ENCODE assay signal across 10 cellular contexts in the genomic region with DNA sequence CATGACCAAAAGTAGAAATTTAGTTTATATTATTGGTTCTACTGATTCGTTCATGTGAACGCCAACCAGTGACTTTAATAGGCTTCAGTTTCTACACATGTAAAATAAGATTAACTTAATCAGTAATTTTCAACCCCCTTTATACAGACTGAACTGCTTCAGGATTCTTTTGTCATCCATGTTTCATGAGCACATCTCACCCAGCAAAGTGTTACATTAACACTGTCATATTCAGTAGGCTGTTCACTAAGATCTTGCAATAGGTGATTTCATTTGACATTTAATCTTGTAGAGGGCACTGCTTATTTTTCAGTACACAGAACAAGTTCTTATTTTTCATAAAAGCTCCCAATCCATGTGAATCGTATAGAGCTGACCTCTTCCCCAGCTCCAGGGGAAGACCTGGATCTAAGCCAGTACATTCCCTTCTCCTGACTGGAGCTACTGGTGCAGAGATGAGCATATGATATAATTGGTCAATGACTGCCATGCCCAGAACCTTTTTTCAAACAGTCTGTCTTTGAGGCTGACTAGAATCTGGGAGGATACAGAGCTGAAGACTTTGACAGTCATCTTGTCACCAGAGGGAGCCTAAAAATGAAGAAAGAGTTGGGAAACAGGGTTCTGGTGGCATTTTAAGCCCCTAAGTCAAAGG.
A peak's percentile ranks its signal among the peaks of the same experiment; 100 is the strongest.
DNase-seq lines count a peak whose midpoint lies in the region; FAIRE-seq and TF ChIP-seq lines count a peak whose summit lies in the region.
"Had no signal": no experiment of that assay in that cellular context is flagged by ENCODE, and none has a peak within 500 bp of the region (broad histone marks: within the 10 kb centered on the region; RNA-seq: fewer than 3 reads in every experiment).

No MANE protein-coding gene starts in this region.

- H3K9me2 ChIP-seq in SK-N-SH, result no peaks in the 10 kb centered on the region

- intact Hi-C loops in activated CD4-positive, alpha-beta T cell treated with anti-CD3 and anti-CD28 coated beads, Interleukin-2, amount 10 ng/mL, durations not matched to agents 24 days and 14 days (cut with micrococcal nuclease), result loop anchor here (5.0 to 10.0 kb wide), 3 partner anchors 204 to 349 kb away; a partner anchor contains a TSS

- H3K27me3 ChIP-seq in SK-N-SH (ENCODE audit: insufficient read depth), result no peaks in the 10 kb centered on the region
- no peaks in the 10 kb centered on the region for H3K27me3 ChIP-seq in small intestine (ENCODE audit: control insufficient read depth in 2 of 2, insufficient read depth in 2 of 2, low read length in 2 of 2)

- TF ChIP-seq RAD21 in SK-N-SH (IDR thresholded peaks at IDR 0.05; ENCODE audit: low read length), result no peak

- H4K20me1 ChIP-seq in SK-N-SH (ENCODE audit: insufficient read depth), result no peaks in the 10 kb centered on the region

- peak overlapping the region; percentile 66 to 81 for H3K27ac ChIP-seq in SK-N-SH (ENCODE audit: low read depth in 2 of 2, low read length in 1 of 2)
- no peak overlapping the region for H3K27ac ChIP-seq in small intestine (ENCODE audit: low read depth in 1 of 2, low read length in 1 of 2)

- H3K4me3 ChIP-seq in SK-N-SH (ENCODE audit: low read depth in 2 of 2, low read length in 1 of 2), result no peak overlapping the region
- no peak overlapping the region for H3K4me3 ChIP-seq in fibroblast of the aortic adventitia (ENCODE audit: low read depth, low read length)
- no peak overlapping the region for H3K4me3 ChIP-seq in small intestine (ENCODE audit: low read depth in 1 of 2, low read length in 2 of 2)

- H3F3A ChIP-seq in SK-N-SH (replicated peaks; ENCODE audit: insufficient read depth), result peaks cover 18% of the 10 kb centered on the region

- POLR2A ChIA-PET in activated CD4-positive, alpha-beta T cell treated with anti-CD3 and anti-CD28 coated beads, Interleukin-2, amount 10 ng/mL, durations not matched to agents 7 days and 5 days (lab: Charles Lee), result no interaction called here
- POLR2A ChIA-PET in SK-N-SH (lab: Yijun Ruan, JAX), result no interaction called here

- no peak for FAIRE-seq in small intestine (lab: Jason Lieb, UNC)
- no peak for FAIRE-seq in GM12892 (lab: Jason Lieb, UNC)
- FAIRE-seq: A204.1 had no signal

- TF ChIP-seq POLR2A in GM12892 (IDR thresholded peaks at IDR 0.05; ENCODE audit: low read depth, low read length), result no peak

- CTCF ChIA-PET in activated CD4-positive, alpha-beta T cell treated with anti-CD3 and anti-CD28 coated beads, Interleukin-2, amount 10 ng/mL, durations not matched to agents 7 days and 5 days (lab: Charles Lee), result no interaction called here
- CTCF ChIA-PET in SK-N-SH (lab: Yijun Ruan, JAX), result interaction anchor here (0.8 to 1.0 kb wide), 2 partner anchors 12 to 53 kb away, joined by 3 to 5 read pairs; no protein-coding TSS in a partner anchor

- H3K4me2 ChIP-seq in SK-N-SH, result peak overlapping the region; percentile 49

- peak in 1 of 2 experiments; percentile 64; a peak in 2 of 4 replicates for TF ChIP-seq EP300 in SK-N-SH (IDR thresholded peaks at IDR 0.05; ENCODE audit: borderline replicate concordance in 1 of 2, low read depth in 1 of 2, low read length in 1 of 2)

- H3K36me3 Mint-ChIP-seq in activated CD4-positive, alpha-beta T cell treated with anti-CD3 and anti-CD28 coated beads, Interleukin-2, amount 10 ng/mL, durations not matched to agents 24 days and 14 days (ENCODE audit: low read depth), result peaks cover 11% of the 10 kb centered on the region
- peaks cover 7% of the 10 kb centered on the region for H3K36me3 Mint-ChIP-seq in activated CD4-positive, alpha-beta T cell treated with anti-CD3 and anti-CD28 coated beads, Interleukin-2, amount 10 ng/mL, durations not matched to agents 7 days and 5 days (ENCODE audit: low read depth)

- 0 out of 2 replicates have a peak, but pooled peaks cover 23% of the 10 kb centered on the region for H3K79me2 ChIP-seq in SK-N-SH (ENCODE audit: insufficient read depth)

- DNase-seq in activated CD4-positive, alpha-beta T cell treated with anti-CD3 and anti-CD28 coated beads, Interleukin-2, amount 10 ng/mL, durations not matched to agents 24 days and 14 days, result no peak
- DNase-seq in activated CD4-positive, alpha-beta T cell treated with anti-CD3 and anti-CD28 coated beads, Interleukin-2, amount 10 ng/mL, durations not matched to agents 7 days and 5 days, result no peak
- no peak for DNase-seq in SK-N-SH
- peak; percentile 80 for DNase-seq in fibroblast of the aortic adventitia (ENCODE audit: low read depth)
- peak; percentile 0 for DNase-seq in small intestine
- DNase-seq in GM12892 (ENCODE audit: insufficient read length), result no peak
- no peak for DNase-seq in stimulated activated CD4-positive, alpha-beta T cell treated with anti-CD3 and anti-CD28 coated beads, Interleukin-1b, Interleukin-23, amount 100 ng/mL, for 48 hours
- DNase-seq in NCI-H524 (lab: John Stamatoyannopoulos, UW), result no peak
- DNase-seq: caudate nucleus had no signal

- peak overlapping the region; percentile 99 for H3K27ac Mint-ChIP-seq in activated CD4-positive, alpha-beta T cell treated with anti-CD3 and anti-CD28 coated beads, Interleukin-2, amount 10 ng/mL, durations not matched to agents 24 days and 14 days
- H3K27ac Mint-ChIP-seq in activated CD4-positive, alpha-beta T cell treated with anti-CD3 and anti-CD28 coated beads, Interleukin-2, amount 10 ng/mL, durations not matched to agents 7 days and 5 days, result no peak overlapping the region

- peaks cover 18% of the 10 kb centered on the region for H3K9me3 Mint-ChIP-seq in activated CD4-positive, alpha-beta T cell treated with anti-CD3 and anti-CD28 coated beads, Interleukin-2, amount 10 ng/mL, durations not matched to agents 24 days and 14 days
- peaks cover 17% of the 10 kb centered on the region for H3K9me3 Mint-ChIP-seq in activated CD4-positive, alpha-beta T cell treated with anti-CD3 and anti-CD28 coated beads, Interleukin-2, amount 10 ng/mL, durations not matched to agents 7 days and 5 days

- H3K36me3 ChIP-seq in SK-N-SH (replicated peaks in 1 of 2; ENCODE audit: control insufficient read depth in 1 of 2, insufficient read depth in 2 of 2, low read length in 1 of 2), result no peaks in the 10 kb centered on the region
- H3K36me3 ChIP-seq in small intestine (ENCODE audit: control insufficient read depth in 2 of 2, insufficient read depth in 2 of 2, low read length in 2 of 2), result no peaks in the 10 kb centered on the region

- WGBS in SK-N-SH (ENCODE audit: low lambda C conversion rate), result 60% methylated on average over 3 of the region's 3 CpGs
- WGBS in small intestine, 3 donors, result 89 to 90% (median 90%) methylated on average over 3 of the region's 3 CpGs

- peak overlapping the region; percentile 72 for H3K4me3 Mint-ChIP-seq in activated CD4-positive, alpha-beta T cell treated with anti-CD3 and anti-CD28 coated beads, Interleukin-2, amount 10 ng/mL, durations not matched to agents 24 days and 14 days
- H3K4me3 Mint-ChIP-seq in activated CD4-positive, alpha-beta T cell treated with anti-CD3 and anti-CD28 coated beads, Interleukin-2, amount 10 ng/mL, durations not matched to agents 7 days and 5 days, result no peak overlapping the region

- H3K9ac ChIP-seq in SK-N-SH, result peak overlapping the region; percentile 11; the same call in 1 of the 2 replicates

- H3K4me1 ChIP-seq in SK-N-SH (ENCODE audit: control insufficient read depth in 1 of 2, insufficient read depth in 2 of 2, low read depth in 1 of 2, low read length in 1 of 2) (peaks cover 6 to 16% of the 10 kb centered on the region in 2 experiments), small intestine (ENCODE audit: control insufficient read depth in 2 of 2, insufficient read depth in 1 of 2, low read depth in 1 of 2, low read length in 1 of 2) (no peaks in the 10 kb centered on the region)

- H3K27me3 Mint-ChIP-seq in activated CD4-positive, alpha-beta T cell treated with anti-CD3 and anti-CD28 coated beads, Interleukin-2, amount 10 ng/mL, durations not matched to agents 24 days and 14 days, result no peaks in the 10 kb centered on the region
- H3K27me3 Mint-ChIP-seq in activated CD4-positive, alpha-beta T cell treated with anti-CD3 and anti-CD28 coated beads, Interleukin-2, amount 10 ng/mL, durations not matched to agents 7 days and 5 days, result no peaks in the 10 kb centered on the region

- TF ChIP-seq CTCF in SK-N-SH (IDR thresholded peaks at IDR 0.05) (no peak), fibroblast of the aortic adventitia (IDR thresholded peaks at IDR 0.05; ENCODE audit: insufficient read depth, low read length) (no peak)

- H3K9me3 ChIP-seq in SK-N-SH, result no peaks in the 10 kb centered on the region
- H3K9me3 ChIP-seq in small intestine (ENCODE audit: control insufficient read depth, low read depth), result no peaks in the 10 kb centered on the region

- H2AFZ ChIP-seq in SK-N-SH (ENCODE audit: low read depth), result peak overlapping the region; percentile 42; the same call in 1 of the 2 replicates

- H3K4me1 Mint-ChIP-seq in activated CD4-positive, alpha-beta T cell treated with anti-CD3 and anti-CD28 coated beads, Interleukin-2, amount 10 ng/mL, durations not matched to agents 24 days and 14 days, result peaks cover 30% of the 10 kb centered on the region
- peaks cover 21% of the 10 kb centered on the region for H3K4me1 Mint-ChIP-seq in activated CD4-positive, alpha-beta T cell treated with anti-CD3 and anti-CD28 coated beads, Interleukin-2, amount 10 ng/mL, durations not matched to agents 7 days and 5 days

TF ChIP-seq in SK-N-SH, 30 proteins besides CTCF, POLR2A, EP300 and RAD21 (continues in another document):
- TF ChIP-seq RCOR1 (IDR thresholded peaks at IDR 0.05; ENCODE audit: low read length) (no peak), POLR2AphosphoS5 (IDR thresholded peaks at IDR 0.05; ENCODE audit: low read depth, low read length) (no peak), YY1 (IDR thresholded peaks at IDR 0.05; ENCODE audit: low read depth) (no peak)
- TF ChIP-seq, protein P1, sequence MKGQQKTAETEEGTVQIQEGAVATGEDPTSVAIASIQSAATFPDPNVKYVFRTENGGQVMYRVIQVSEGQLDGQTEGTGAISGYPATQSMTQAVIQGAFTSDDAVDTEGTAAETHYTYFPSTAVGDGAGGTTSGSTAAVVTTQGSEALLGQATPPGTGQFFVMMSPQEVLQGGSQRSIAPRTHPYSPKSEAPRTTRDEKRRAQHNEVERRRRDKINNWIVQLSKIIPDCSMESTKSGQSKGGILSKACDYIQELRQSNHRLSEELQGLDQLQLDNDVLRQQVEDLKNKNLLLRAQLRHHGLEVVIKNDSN (IDR thresholded peaks at IDR 0.05; ENCODE audit: borderline replicate concordance, low read depth), result no peak
- TF ChIP-seq, protein P2, sequence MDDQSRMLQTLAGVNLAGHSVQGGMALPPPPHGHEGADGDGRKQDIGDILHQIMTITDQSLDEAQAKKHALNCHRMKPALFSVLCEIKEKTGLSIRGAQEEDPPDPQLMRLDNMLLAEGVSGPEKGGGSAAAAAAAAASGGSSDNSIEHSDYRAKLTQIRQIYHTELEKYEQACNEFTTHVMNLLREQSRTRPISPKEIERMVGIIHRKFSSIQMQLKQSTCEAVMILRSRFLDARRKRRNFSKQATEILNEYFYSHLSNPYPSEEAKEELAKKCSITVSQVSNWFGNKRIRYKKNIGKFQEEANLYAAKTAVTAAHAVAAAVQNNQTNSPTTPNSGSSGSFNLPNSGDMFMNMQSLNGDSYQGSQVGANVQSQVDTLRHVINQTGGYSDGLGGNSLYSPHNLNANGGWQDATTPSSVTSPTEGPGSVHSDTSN (IDR thresholded peaks at IDR 0.05), result peak; percentile 73

Comparison
In these comparisons a context has a peak if more than half of its experiments do, and no peak if none do; other contexts are left out.
1. DNase-seq: peak in fibroblast of the aortic adventitia (single experiment) and small intestine (single experiment); none in activated CD4-positive, alpha-beta T cell treated with anti-CD3 and anti-CD28 coated beads, Interleukin-2, amount 10 ng/mL, durations not matched to agents 24 days and 14 days (single experiment), activated CD4-positive, alpha-beta T cell treated with anti-CD3 and anti-CD28 coated beads, Interleukin-2, amount 10 ng/mL, durations not matched to agents 7 days and 5 days (single experiment), SK-N-SH (single experiment), GM12892 (single experiment), stimulated activated CD4-positive, alpha-beta T cell treated with anti-CD3 and anti-CD28 coated beads, Interleukin-1b, Interleukin-23, amount 100 ng/mL, for 48 hours (single experiment) and NCI-H524 (0 of 2).
2. H3K27ac ChIP-seq: peak in SK-N-SH (2 of 2); none in small intestine (0 of 2).